In genomic region chr14:105193916-105194782, GRCh38 we compare ENCODE assay signal across 8 cellular contexts. TPM values are rescaled to one million over a fixed set of nuclear protein-coding genes. Genes with fewer than 3 reads are reported as not detected.
DNase-seq lines count a peak whose midpoint lies in the region; ATAC-seq lines count a peak whose summit lies in the region.

No MANE protein-coding gene starts in this region.

- peak overlapping the region in 3 of 6 donors; percentile 57 to 91 (median 83) for H3K27ac Mint-ChIP-seq in naive B cell

- no peaks in the 10 kb centered on the region for H3K36me3 Mint-ChIP-seq in naive B cell

- H3K9me3 Mint-ChIP-seq in naive B cell: no peaks in the 10 kb centered on the region

- peak; percentile 82 for DNase-seq in DMS153 treated with DMSO at 0.1 percent for 48 hours (lab: John Stamatoyannopoulos, UW; ENCODE audit: unreplicated experiment)
- peak; percentile 17 to 96 (median 90) for DNase-seq in NCI-H1417 (lab: John Stamatoyannopoulos, UW)
- peak; percentile 46 to 57 for DNase-seq in activated CD4-positive, alpha-beta T cell treated with anti-CD3 and anti-CD28 coated beads, Interleukin-2, amount 50 U/mL, for 48 hours
- DNase-seq in naive B cell: peak; percentile 34
- DNase-seq in iPS-NIHi7 (ENCODE audit: extremely low spot score): no peak
- no peak for DNase-seq in DMS114 treated with DMSO at 0.1 percent for 48 hours (lab: John Stamatoyannopoulos, UW; ENCODE audit: unreplicated experiment)

- peak overlapping the region; percentile 21 to 85 (median 75) for H3K4me3 Mint-ChIP-seq in naive B cell

- ATAC-seq in naive B cell (ENCODE audit: low read depth in 2 of 2) (peak; percentile 44 to 47), GM21390 (IDR thresholded peaks at IDR 0.05; ENCODE audit: unreplicated experiment) (no peak), HG02642 (IDR thresholded peaks at IDR 0.05; ENCODE audit: poor library complexity, unreplicated experiment) (no peak)

- peaks cover 20 to 30% (median 25%) of the 10 kb centered on the region in 3 donors for H3K4me1 Mint-ChIP-seq in naive B cell

- peaks cover 28 to 60% (median 46%) of the 10 kb centered on the region in 3 donors for H3K27me3 Mint-ChIP-seq in naive B cell

RNA-seq across cellular contexts. Expression of gene NUDT14, which starts 13.0 kb away (rescaled TPM):
- 10 to 100 TPM in 2 of 6 donors, 1 to 10 TPM in 4; 4.4 to 20.6 (median 9.1) TPM for polyA plus RNA-seq in naive B cell (ENCODE audit: low read depth in 6 of 6)

RNA-seq across cellular contexts. Expression of gene JAG2, which starts 25.6 kb away (rescaled TPM):
- polyA plus RNA-seq in naive B cell (ENCODE audit: low read depth in 6 of 6): not detected

RNA-seq across cellular contexts. Expression of gene BTBD6, which starts 54.2 kb away (rescaled TPM):
- polyA plus RNA-seq in naive B cell (ENCODE audit: low read depth in 6 of 6): 1 to 10 TPM; 2.9 to 9.4 (median 6.1) TPM

Comparison
In these comparisons a context has a peak if more than half of its experiments do, and no peak if none do; other contexts are left out.
1. DNase-seq: peak in DMS153 treated with DMSO at 0.1 percent for 48 hours (single experiment), NCI-H1417 (3 of 3), activated CD4-positive, alpha-beta T cell treated with anti-CD3 and anti-CD28 coated beads, Interleukin-2, amount 50 U/mL, for 48 hours (2 of 2) and naive B cell (single experiment); none in iPS-NIHi7 (single experiment) and DMS114 treated with DMSO at 0.1 percent for 48 hours (single experiment).
2. ATAC-seq: peak in naive B cell (2 of 2); none in GM21390 (single experiment) and HG02642 (single experiment).